In the genomic region with DNA sequence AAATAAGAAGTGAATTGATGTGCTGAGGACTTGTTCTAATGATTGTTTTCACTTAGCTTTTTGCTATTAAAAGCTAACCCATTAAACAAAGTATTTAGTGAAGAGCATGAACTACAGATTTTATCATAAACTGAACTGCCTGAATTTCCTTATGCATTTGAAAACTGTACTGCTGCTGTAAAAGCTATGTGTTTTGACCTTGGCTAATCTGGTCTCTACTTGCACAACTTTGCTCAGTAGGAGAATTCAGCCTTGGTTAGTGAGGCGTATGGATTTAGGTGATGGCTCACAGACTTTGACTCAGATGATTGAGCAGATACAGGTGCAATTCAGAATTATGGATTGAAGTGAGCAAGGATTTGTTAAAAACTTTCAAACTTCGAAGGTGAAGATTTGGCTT, we compare ENCODE assay signal across 17 cellular contexts. TPM values are rescaled to one million over a fixed set of nuclear protein-coding genes. Genes with fewer than 3 reads are reported as not detected.
"Had no signal": no experiment of that assay in that cellular context is flagged by ENCODE, and none has a peak within 500 bp of the region (broad histone marks: within the 10 kb centered on the region; RNA-seq: fewer than 3 reads in every experiment).

No MANE protein-coding gene starts in this region.

- H3K4me3 Mint-ChIP-seq: natural killer cell treated with Interleukin-12 subunit alpha and Interleukin-12 subunit beta and Interleukin-15 and Interleukin-18, amount 100 ng/mL, for 72 hours; neural progenitor cell had no signal

- FAIRE-seq: islet of Langerhans had no signal

- DNase-seq: cortex of kidney; dorsolateral prefrontal cortex; effector CD8-positive, alpha-beta T cell; erythroblast; foreskin melanocyte; heart left ventricle; hippocampal formation; left ventricle myocardium superior; mesenchymal stem cell; ovary; right cardiac atrium; stimulated activated CD4-positive, alpha-beta T cell treated with anti-CD3 and anti-CD28 coated beads, Interleukin-2, amount 100 ng/mL, for 48 hours; stimulated activated naive CD4-positive, alpha-beta T cell treated with Interleukin-2 at 50 U/mL for 16 hours; trophoblast cell had no signal

- H3K27me3 Mint-ChIP-seq: natural killer cell treated with Interleukin-12 subunit alpha and Interleukin-12 subunit beta and Interleukin-15 and Interleukin-18, amount 100 ng/mL, for 72 hours had no signal

- H3K27ac Mint-ChIP-seq: natural killer cell treated with Interleukin-12 subunit alpha and Interleukin-12 subunit beta and Interleukin-15 and Interleukin-18, amount 100 ng/mL, for 72 hours; neural progenitor cell had no signal

- ATAC-seq: heart left ventricle; natural killer cell treated with Interleukin-12 subunit alpha and Interleukin-12 subunit beta and Interleukin-15 and Interleukin-18, amount 100 ng/mL, for 72 hours; right cardiac atrium had no signal

- H3K36me3 Mint-ChIP-seq: natural killer cell treated with Interleukin-12 subunit alpha and Interleukin-12 subunit beta and Interleukin-15 and Interleukin-18, amount 100 ng/mL, for 72 hours; neural progenitor cell had no signal

RNA-seq across cellular contexts. Expression of gene FAT1, which starts 38.7 kb away (rescaled TPM):
- total RNA-seq: natural killer cell treated with Interleukin-12 subunit alpha and Interleukin-12 subunit beta and Interleukin-15 and Interleukin-18, amount 100 ng/mL, for 72 hours had no signal
